In the genomic region with DNA sequence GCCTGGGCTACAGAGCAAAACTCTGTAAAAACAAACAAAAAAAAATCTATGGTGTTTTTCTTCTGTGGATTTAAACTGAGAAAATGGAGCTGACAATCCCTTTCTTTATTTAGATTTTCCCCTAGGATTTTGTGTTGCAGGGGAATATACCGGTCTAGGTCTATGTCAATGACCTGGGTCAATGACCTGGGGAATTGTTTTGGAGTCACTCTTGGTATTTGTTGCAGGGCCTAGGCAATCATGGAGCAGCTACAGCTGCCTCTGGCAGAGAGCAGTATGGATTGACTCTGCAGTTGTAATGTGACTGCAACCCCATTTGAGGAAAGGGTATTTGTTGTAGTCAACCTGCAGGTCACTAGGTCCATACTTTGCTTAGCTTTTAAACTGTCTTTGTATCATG, we compare ENCODE assay signal across 23 cellular contexts. TPM values are rescaled to one million over a fixed set of nuclear protein-coding genes. Genes with fewer than 3 reads are reported as not detected.
"Had no signal": no experiment of that assay in that cellular context is flagged by ENCODE, and none has a peak within 500 bp of the region (broad histone marks: within the 10 kb centered on the region; RNA-seq: fewer than 3 reads in every experiment).

No MANE protein-coding gene starts in this region.

- H3K27ac Mint-ChIP-seq: activated CD8-positive, alpha-beta T cell treated with anti-CD3 and anti-CD28 coated beads, Interleukin-2, amount 10 ng/mL, durations not matched to agents 7 days and 5 days; activated naive CD4-positive, alpha-beta T cell treated with anti-CD3 and anti-CD28 coated beads, Interleukin-2, amount 50 U/mL, for 24 hours; T-helper 1 cell treated with Interleukin-12 subunit alpha and Interleukin-12 subunit beta and Interleukin-4 antibody, amounts not matched to agents 30 μg/mL and 1 μg/mL, for 36 hours had no signal

- H3K4me2 ChIP-seq: KMS-11 had no signal

- H3K4me1 Mint-ChIP-seq: activated naive CD4-positive, alpha-beta T cell treated with anti-CD3 and anti-CD28 coated beads, Interleukin-2, amount 50 U/mL, for 24 hours had no signal

- DNase-seq: activated CD4-positive, alpha-beta T cell treated with anti-CD3 and anti-CD28 coated beads for 4 hours; activated CD8-positive, alpha-beta memory T cell treated with anti-CD3 and anti-CD28 coated beads, Interleukin-2, amount 50 U/mL, for 48 hours; activated CD8-positive, alpha-beta T cell treated with anti-CD3 and anti-CD28 coated beads, Interleukin-2, amount 10 ng/mL, durations not matched to agents 7 days and 5 days; activated effector memory CD4-positive, alpha-beta T cell treated with Interleukin-2 at 50 U/mL for 16 hours; activated naive CD4-positive, alpha-beta T cell; activated T-cell treated with anti-CD3 and anti-CD28 coated beads, Interleukin-2, amount 50 U/mL, for 1 hour; aorta; central memory CD4-positive, alpha-beta T cell; MV-4-11; NCI-H1092 treated with DMSO at 0.1 percent for 48 hours; NCI-H1417 treated with DMSO at 0.1 percent for 48 hours; NCI-H2029; NCI-H510A treated with DMSO at 0.1 percent for 48 hours; PC-3; SHP77 treated with DMSO at 0.1 percent for 48 hours had no signal

- FAIRE-seq: bronchial epithelial cell, RCC 7860 had no signal

- H3K9me3 Mint-ChIP-seq: activated naive CD4-positive, alpha-beta T cell treated with anti-CD3 and anti-CD28 coated beads, Interleukin-2, amount 50 U/mL, for 24 hours; T-helper 1 cell treated with Interleukin-12 subunit alpha and Interleukin-12 subunit beta and Interleukin-4 antibody, amounts not matched to agents 30 μg/mL and 1 μg/mL, for 36 hours had no signal

- H3K9ac ChIP-seq: KMS-11 had no signal

- H3K27ac ChIP-seq: KMS-11 had no signal

- H3K4me3 Mint-ChIP-seq: activated CD8-positive, alpha-beta T cell treated with anti-CD3 and anti-CD28 coated beads, Interleukin-2, amount 10 ng/mL, durations not matched to agents 7 days and 5 days; activated naive CD4-positive, alpha-beta T cell treated with anti-CD3 and anti-CD28 coated beads, Interleukin-2, amount 50 U/mL, for 24 hours; T-helper 1 cell treated with Interleukin-12 subunit alpha and Interleukin-12 subunit beta and Interleukin-4 antibody, amounts not matched to agents 30 μg/mL and 1 μg/mL, for 36 hours had no signal

- H3K4me3 ChIP-seq: MG63 had no signal

- H3K27me3 ChIP-seq: MG63 had no signal

- H3K36me3 ChIP-seq: MG63 had no signal

- H3K36me3 Mint-ChIP-seq: activated naive CD4-positive, alpha-beta T cell treated with anti-CD3 and anti-CD28 coated beads, Interleukin-2, amount 50 U/mL, for 24 hours had no signal

- ATAC-seq: activated CD4-positive, CD25-positive, alpha-beta regulatory T cell treated with anti-CD3 and anti-CD28 coated beads, Interleukin-2, amount 50 U/mL, for 24 hours; activated CD8-positive, alpha-beta T cell treated with anti-CD3 and anti-CD28 coated beads, Interleukin-2, amount 10 ng/mL, durations not matched to agents 7 days and 5 days; PC-3 had no signal

RNA-seq across cellular contexts. Expression of a gene that starts 37.6 kb away (rescaled TPM):
- total RNA-seq: activated CD8-positive, alpha-beta T cell treated with anti-CD3 and anti-CD28 coated beads, Interleukin-2, amount 10 ng/mL, durations not matched to agents 7 days and 5 days; aorta; PC-3; SK-MEL-5 had no signal
- polyA plus RNA-seq: aorta had no signal
